In genomic region chr21:33492571-33492970, GRCh38 we compare ENCODE assay signal across 1 cellular context.
TF ChIP-seq lines count a peak whose summit lies in the region.

No MANE protein-coding gene starts in this region.

TF ChIP-seq in K562, 482 proteins besides CTCF, POLR2A, EP300 and RAD21:
- TF ChIP-seq ESRRB (CRISPR knock-in tag; IDR thresholded peaks at IDR 0.05; ENCODE audit: borderline replicate concordance) = no peak
- TF ChIP-seq MEF2D (tag; conservative IDR thresholded peaks at IDR 0.05; ENCODE audit: low read depth) = no peak
- TF ChIP-seq ZFP1 (CRISPR knock-in tag; IDR thresholded peaks at IDR 0.05) = no peak
- no peak for TF ChIP-seq GATA2 (CRISPR knock-in tag; IDR thresholded peaks at IDR 0.05)
- TF ChIP-seq PCBP2 (IDR thresholded peaks at IDR 0.05; ENCODE audit: low read depth, low read length, poor library complexity, severe bottlenecking) = no peak
- peak; percentile 75 for TF ChIP-seq CEBPB (tag; IDR thresholded peaks at IDR 0.05)
- TF ChIP-seq CEBPG (CRISPR knock-in tag; IDR thresholded peaks at IDR 0.05) = no peak
- peak; percentile 24 to 52; a peak in 1 of 4 replicates for TF ChIP-seq CEBPG (tag; conservative IDR thresholded peaks at IDR 0.05 in 1 of 2, IDR thresholded peaks at IDR 0.05 in 1 of 2)
